In genomic region chr10:69968830-69969229, GRCh38 we compare ENCODE assay signal across 13 cellular contexts.
DNase-seq lines count a peak whose midpoint lies in the region; ATAC-seq, FAIRE-seq and TF ChIP-seq lines count a peak whose summit lies in the region.
"Had no signal": no experiment of that assay in that cellular context is flagged by ENCODE, and none has a peak within 500 bp of the region (broad histone marks: within the 10 kb centered on the region; RNA-seq: fewer than 3 reads in every experiment).

No MANE protein-coding gene starts in this region.

- H3K4me3 ChIP-seq in LNCaP clone FGC (ENCODE audit: low read depth, low read length), result no peak overlapping the region
- H3K4me3 ChIP-seq in astrocyte of the spinal cord (ENCODE audit: low read depth, low read length), result no peak overlapping the region
- no peak overlapping the region for H3K4me3 ChIP-seq in upper lobe of left lung
- H3K4me3 ChIP-seq: heart right ventricle, uterus had no signal

- no peak overlapping the region for H3K27ac ChIP-seq in upper lobe of left lung
- H3K27ac ChIP-seq: heart right ventricle, neutrophil, uterus had no signal

- in situ Hi-C loops in astrocyte of the spinal cord (cut with HindIII; ENCODE audit: low sequenced_read_pairs), result no loop called here

- H3K36me3 ChIP-seq in upper lobe of left lung, result no peaks in the 10 kb centered on the region
- H3K36me3 ChIP-seq: heart right ventricle, neutrophil, uterus had no signal

- DNase-seq in D721Med (ENCODE audit: insufficient read length, low spot score), result no peak
- peak; percentile 27 for DNase-seq in LNCaP clone FGC (ENCODE audit: low read depth)
- DNase-seq in astrocyte of the spinal cord (ENCODE audit: low read depth, low spot score), result no peak
- peak; percentile 65 for DNase-seq in medulla oblongata (ENCODE audit: extremely low spot score)
- DNase-seq in upper lobe of left lung, result no peak
- DNase-seq: activated CD4-positive, alpha-beta T cell treated with anti-CD3 and anti-CD28 coated beads for 36 hours; heart right ventricle; NCI-H345; uterus had no signal

- FAIRE-seq in D721Med (lab: Jason Lieb, UNC), result no peak

- H3K9me3 ChIP-seq in upper lobe of left lung, result no peaks in the 10 kb centered on the region
- H3K9me3 ChIP-seq: heart right ventricle, neutrophil, uterus had no signal

- no peak for TF ChIP-seq EP300 in upper lobe of left lung (IDR thresholded peaks at IDR 0.05)

- no peaks in the 10 kb centered on the region for H3K27me3 ChIP-seq in upper lobe of left lung
- H3K27me3 ChIP-seq: uterus had no signal

- 64 to 65% methylated on average over 3 of the region's 3 CpGs for WGBS in upper lobe of left lung, 2 donors

- ATAC-seq in HG03520 (IDR thresholded peaks at IDR 0.05; ENCODE audit: unreplicated experiment) (no peak), GM19351 (IDR thresholded peaks at IDR 0.05; ENCODE audit: unreplicated experiment) (no peak), upper lobe of left lung (ENCODE audit: low FRiP score in 2 of 2) (no peak), GM21529 (IDR thresholded peaks at IDR 0.05; ENCODE audit: unreplicated experiment) (no peak)
- ATAC-seq: activated CD4-positive, alpha-beta T cell treated with anti-CD3 and anti-CD28 coated beads for 36 hours; heart right ventricle had no signal

- TF ChIP-seq POLR2A in upper lobe of left lung (IDR thresholded peaks at IDR 0.05), result no peak

- no peaks in the 10 kb centered on the region for H3K4me1 ChIP-seq in upper lobe of left lung
- H3K4me1 ChIP-seq: heart right ventricle, uterus had no signal

- TF ChIP-seq CTCF in D721Med (IDR thresholded peaks at IDR 0.05; ENCODE audit: insufficient read depth, missing control alignments) (peak; percentile 19), LNCaP clone FGC (IDR thresholded peaks at IDR 0.05; ENCODE audit: control insufficient read depth, extremely low read depth, insufficient read depth) (peak; percentile 77), astrocyte of the spinal cord (IDR thresholded peaks at IDR 0.05; ENCODE audit: low read depth, low read length) (peak; percentile 26), upper lobe of left lung (IDR thresholded peaks at IDR 0.05) (no peak)

Comparison
In these comparisons a context has a peak if more than half of its experiments do, and no peak if none do; other contexts are left out.
1. DNase-seq: peak in LNCaP clone FGC (single experiment) and medulla oblongata (single experiment); none in D721Med (single experiment), astrocyte of the spinal cord (single experiment) and upper lobe of left lung (0 of 2).
2. CTCF ChIP-seq: peak in D721Med (single experiment), LNCaP clone FGC (single experiment) and astrocyte of the spinal cord (single experiment); none in upper lobe of left lung (0 of 6).